In the genomic region with DNA sequence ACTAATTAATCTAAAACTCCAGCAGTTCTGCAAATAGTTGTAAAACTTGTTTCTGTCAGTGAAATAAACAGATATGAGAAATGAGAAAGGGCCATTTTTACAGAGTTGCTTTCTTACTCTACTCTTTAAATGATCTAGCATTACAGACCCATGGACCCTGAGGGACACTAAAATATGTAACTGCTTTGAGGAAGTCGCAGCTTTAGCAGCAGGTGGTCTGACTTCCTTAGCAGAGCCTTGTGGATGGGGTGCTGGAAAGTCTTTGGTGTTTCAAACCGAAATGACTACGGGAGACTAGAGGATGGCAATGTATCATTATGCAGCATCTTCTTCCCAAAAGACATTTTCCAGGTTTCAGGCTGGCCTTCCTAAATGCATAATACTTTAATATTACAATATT, we compare ENCODE assay signal across 25 cellular contexts. TPM values are rescaled to one million over a fixed set of nuclear protein-coding genes. Genes with fewer than 3 reads are reported as not detected.
DNase-seq lines count a peak whose midpoint lies in the region; ATAC-seq and TF ChIP-seq lines count a peak whose summit lies in the region.
"Had no signal": no experiment of that assay in that cellular context is flagged by ENCODE, and none has a peak within 500 bp of the region (broad histone marks: within the 10 kb centered on the region; RNA-seq: fewer than 3 reads in every experiment).

No MANE protein-coding gene starts in this region.

- H3K9me3 ChIP-seq in OCI-LY3 (ENCODE audit: insufficient read depth, low read length) (no peaks in the 10 kb centered on the region), endodermal cell (ENCODE audit: control insufficient read depth, low read length) (no peaks in the 10 kb centered on the region), transverse colon (no peaks in the 10 kb centered on the region)
- H3K9me3 ChIP-seq: BLaER1, SK-N-SH had no signal

- H3K36me3 ChIP-seq in GM23338 (ENCODE audit: insufficient read depth) (no peaks in the 10 kb centered on the region), OCI-LY3 (replicated peaks; ENCODE audit: low read depth, low read length) (peaks cover 5% of the 10 kb centered on the region), endodermal cell (ENCODE audit: control insufficient read depth, insufficient read depth, low read length) (peaks cover 5% of the 10 kb centered on the region), transverse colon (peaks cover 0 to 15% (median under 1%) of the 10 kb centered on the region in 4 donors)

- peak overlapping the region; percentile 68 for H3K9ac ChIP-seq in OCI-LY3 (ENCODE audit: low read length)
- H3K9ac ChIP-seq in endodermal cell (ENCODE audit: extremely low read depth, low read length, poor library complexity, severe bottlenecking) = no peak overlapping the region
- H3K9ac ChIP-seq: BLaER1, SK-N-SH had no signal

- H3K27ac ChIP-seq in GM23338 (ENCODE audit: low read depth) = no peak overlapping the region
- H3K27ac ChIP-seq in OCI-LY3 (ENCODE audit: low read length) = peak overlapping the region; percentile 95
- H3K27ac ChIP-seq in endodermal cell (ENCODE audit: low read depth, low read length) = no peak overlapping the region
- H3K27ac ChIP-seq in transverse colon = no peak overlapping the region
- H3K27ac ChIP-seq: BLaER1, PC-9, RWPE1 had no signal

- H3K36me3 Mint-ChIP-seq in GM23338 (ENCODE audit: low read depth) (peaks cover 5% of the 10 kb centered on the region; the same call in 2 of the 3 replicates), endodermal cell (ENCODE audit: low read depth) (peaks cover 12% of the 10 kb centered on the region), progenitor cell of endocrine pancreas (ENCODE audit: insufficient read depth) (no peaks in the 10 kb centered on the region)

- H3K27ac Mint-ChIP-seq in GM23338 = no peak overlapping the region
- no peak overlapping the region for H3K27ac Mint-ChIP-seq in endodermal cell
- H3K27ac Mint-ChIP-seq in progenitor cell of endocrine pancreas = no peak overlapping the region
- H3K27ac Mint-ChIP-seq: CD4-positive, alpha-beta T cell had no signal

- peak; percentile 22; the same call in 1 of the 3 replicates for ATAC-seq in GM23338
- ATAC-seq: K562 had no signal

- H3K4me1 Mint-ChIP-seq in GM23338 = peaks cover 34% of the 10 kb centered on the region
- peaks cover 17% of the 10 kb centered on the region for H3K4me1 Mint-ChIP-seq in endodermal cell
- H3K4me1 Mint-ChIP-seq in progenitor cell of endocrine pancreas (ENCODE audit: low read depth) = peaks cover 3% of the 10 kb centered on the region

- intact Hi-C loops in transverse colon (cut with DNase I; ENCODE audit: low total_unique reads) = no loop called here

- no peaks in the 10 kb centered on the region for H3K9me2 ChIP-seq in GM23338 (ENCODE audit: insufficient read depth)
- H3K9me2 ChIP-seq: SK-N-SH had no signal

- H4K20me1 ChIP-seq in GM23338 (replicated peaks; ENCODE audit: insufficient read depth) (no peaks in the 10 kb centered on the region), OCI-LY3 (ENCODE audit: insufficient read depth, low read length) (no peaks in the 10 kb centered on the region)
- H4K20me1 ChIP-seq: BLaER1 had no signal

- 0 out of 2 replicates have a peak overlapping the region, but pooled peaks have one; percentile 6 for H3K4me2 ChIP-seq in GM23338
- H3K4me2 ChIP-seq in OCI-LY3 (ENCODE audit: low read length) = peak overlapping the region; percentile 59
- H3K4me2 ChIP-seq: BLaER1, PC-9, SK-N-SH had no signal

- TF ChIP-seq CTCF in GM23338 (conservative IDR thresholded peaks at IDR 0.05; ENCODE audit: low read depth in 2 of 2) = no peak
- no peak for TF ChIP-seq CTCF in OCI-LY3 (IDR thresholded peaks at IDR 0.05; ENCODE audit: low read depth, low read length)
- no peak for TF ChIP-seq CTCF in endodermal cell (conservative IDR thresholded peaks at IDR 0.05)
- TF ChIP-seq CTCF in progenitor cell of endocrine pancreas (IDR thresholded peaks at IDR 0.05; ENCODE audit: unreplicated experiment) = no peak
- TF ChIP-seq CTCF in transverse colon (IDR thresholded peaks at IDR 0.05) = no peak

- H2AFZ ChIP-seq in GM23338 (no peak overlapping the region), OCI-LY3 (ENCODE audit: low read depth, low read length) (no peak overlapping the region)
- H2AFZ ChIP-seq: PC-9 had no signal

- H3K79me2 ChIP-seq in GM23338 (replicated peaks; ENCODE audit: insufficient read depth) = no peaks in the 10 kb centered on the region
- H3K79me2 ChIP-seq in OCI-LY3 (ENCODE audit: low read length) = peaks cover 17% of the 10 kb centered on the region

- H3K4me1 ChIP-seq in GM23338 (ENCODE audit: insufficient read depth) (peaks cover 22% of the 10 kb centered on the region), OCI-LY3 (ENCODE audit: low read length) (peaks cover 70% of the 10 kb centered on the region), endodermal cell (ENCODE audit: control insufficient read depth, insufficient read depth, low read length) (no peaks in the 10 kb centered on the region), transverse colon (no peaks in the 10 kb centered on the region)
- H3K4me1 ChIP-seq: BLaER1 had no signal

- in situ Hi-C loops in transverse colon (cut with MboI; ENCODE audit: low pct_ligation_motif_present in 1 of 4, low pct_unique_long_range_greater_than_20kb in 1 of 4, low sequenced_read_pairs in 3 of 4) = no loop called here

- no peak for TF ChIP-seq POLR2A in transverse colon (IDR thresholded peaks at IDR 0.05)

- no peaks in the 10 kb centered on the region for H3K27me3 Mint-ChIP-seq in GM23338 (ENCODE audit: insufficient read depth, low read depth, poor library complexity)
- peaks cover 53% of the 10 kb centered on the region for H3K27me3 Mint-ChIP-seq in endodermal cell (ENCODE audit: insufficient read depth)
- H3K27me3 Mint-ChIP-seq in progenitor cell of endocrine pancreas = no peaks in the 10 kb centered on the region
- H3K27me3 Mint-ChIP-seq: CD4-positive, alpha-beta T cell had no signal

- 13 to 45% methylated on average over 1 to 3 of the region's 3 CpGs for WGBS in endodermal cell (ENCODE audit: insufficient coverage in 1 of 2, insufficient read length in 1 of 2), 2 experiments
- 69 to 71% methylated on average over 3 of the region's 3 CpGs for WGBS in transverse colon (ENCODE audit: low coverage in 1 of 2), 2 donors

- DNase-seq in GM23338 (ENCODE audit: low spot score) (peak; percentile 44), endodermal cell (peak; percentile 59), progenitor cell of endocrine pancreas (ENCODE audit: low spot score, unreplicated experiment) (no peak), transverse colon (no peak), NCI-H187 treated with DMSO at 0.1 percent for 48 hours (lab: John Stamatoyannopoulos, UW) (no peak), RKO (ENCODE audit: low spot score) (no peak)
- DNase-seq: ACHN; CD4-positive, alpha-beta T cell; COR-L47; DMS79 treated with DMSO at 0.1 percent for 48 hours; H7; MM.1S; NCI-H1092; NCI-H1436; NCI-H1930; NCI-H345; NCI-H524; PC-9; SHP77 treated with DMSO at 0.1 percent for 48 hours; SK-N-SH; T-helper 2 cell had no signal

- no peak overlapping the region for H3K4me3 ChIP-seq in GM23338
- H3K4me3 ChIP-seq in OCI-LY3 (ENCODE audit: low read length) = peak overlapping the region; percentile 5; the same call in 1 of the 2 replicates
- H3K4me3 ChIP-seq in endodermal cell (ENCODE audit: low read length) = no peak overlapping the region
- no peak overlapping the region for H3K4me3 ChIP-seq in transverse colon
- H3K4me3 ChIP-seq: BLaER1, K562, PC-9 had no signal

- H3K27me3 ChIP-seq in GM23338 (ENCODE audit: insufficient read depth) = no peaks in the 10 kb centered on the region
- H3K27me3 ChIP-seq in OCI-LY3 (ENCODE audit: low read depth, low read length) = no peaks in the 10 kb centered on the region
- no peaks in the 10 kb centered on the region for H3K27me3 ChIP-seq in endodermal cell (ENCODE audit: control insufficient read depth, insufficient read depth, low read length, poor library complexity, severe bottlenecking)
- no peaks in the 10 kb centered on the region for H3K27me3 ChIP-seq in transverse colon
- H3K27me3 ChIP-seq: BLaER1 had no signal

- H3K9me3 Mint-ChIP-seq in GM23338 = no peaks in the 10 kb centered on the region
- H3K9me3 Mint-ChIP-seq in endodermal cell = no peaks in the 10 kb centered on the region
- no peaks in the 10 kb centered on the region for H3K9me3 Mint-ChIP-seq in progenitor cell of endocrine pancreas (ENCODE audit: low read depth)
- H3K9me3 Mint-ChIP-seq: CD4-positive, alpha-beta T cell had no signal

- TF ChIP-seq EP300 in transverse colon (IDR thresholded peaks at IDR 0.05; ENCODE audit: low read depth) = no peak

- H3K4me3 Mint-ChIP-seq in GM23338 = no peak overlapping the region
- H3K4me3 Mint-ChIP-seq in endodermal cell = no peak overlapping the region
- no peak overlapping the region for H3K4me3 Mint-ChIP-seq in progenitor cell of endocrine pancreas (ENCODE audit: low read depth)
- H3K4me3 Mint-ChIP-seq: CD4-positive, alpha-beta T cell had no signal

- no peaks in the 10 kb centered on the region for H3F3A ChIP-seq in GM23338 (replicated peaks; ENCODE audit: low read depth)

TF ChIP-seq in GM23338, 12 proteins besides CTCF, POLR2A, EP300 and RAD21 (continues in another document):
- TF ChIP-seq ZNF114 (CRISPR knock-in tag; IDR thresholded peaks at IDR 0.05) = no peak
- TF ChIP-seq, protein P1, sequence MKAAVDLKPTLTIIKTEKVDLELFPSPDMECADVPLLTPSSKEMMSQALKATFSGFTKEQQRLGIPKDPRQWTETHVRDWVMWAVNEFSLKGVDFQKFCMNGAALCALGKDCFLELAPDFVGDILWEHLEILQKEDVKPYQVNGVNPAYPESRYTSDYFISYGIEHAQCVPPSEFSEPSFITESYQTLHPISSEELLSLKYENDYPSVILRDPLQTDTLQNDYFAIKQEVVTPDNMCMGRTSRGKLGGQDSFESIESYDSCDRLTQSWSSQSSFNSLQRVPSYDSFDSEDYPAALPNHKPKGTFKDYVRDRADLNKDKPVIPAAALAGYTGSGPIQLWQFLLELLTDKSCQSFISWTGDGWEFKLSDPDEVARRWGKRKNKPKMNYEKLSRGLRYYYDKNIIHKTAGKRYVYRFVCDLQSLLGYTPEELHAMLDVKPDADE (IDR thresholded peaks at IDR 0.05) = no peak

RNA-seq across cellular contexts. Expression of a gene that starts 18.7 kb away (rescaled TPM):
- total RNA-seq in GM23338 (2014; rRNA removed; shearing (Covaris generic)) = 4.4 and 6.6 TPM in 2 replicates
- 3.5 and 5.0 TPM in 2 replicates for polyA plus RNA-seq in GM23338 (2016; fragmentation: Nextera tagmentation; extraction: Ambion mirVana)
- total RNA-seq in endodermal cell = 10 to 100 TPM; 18.0 to 37.0 TPM
- polyA plus RNA-seq in endodermal cell (2013, experiment 1 of 2) = 3.2 TPM
- 3.0 TPM for polyA plus RNA-seq in endodermal cell (2013, experiment 2 of 2)
- total RNA-seq in progenitor cell of endocrine pancreas = 0.14 and 0.40 TPM in 2 replicates
- 1 to 10 TPM in 3 of 4 donors, not detected in 1; 1.1 to 1.7 (median 1.6) TPM for total RNA-seq in transverse colon
- total RNA-seq: CD4-positive, alpha-beta T cell; K562; PC-9 had no signal
- polyA plus RNA-seq: K562 had no signal

Comparison
In these comparisons a context has a peak if more than half of its experiments do, and no peak if none do; other contexts are left out.
1. DNase-seq: peak in GM23338 (single experiment) and endodermal cell (single experiment); none in progenitor cell of endocrine pancreas (single experiment), transverse colon (single experiment), NCI-H187 treated with DMSO at 0.1 percent for 48 hours (single experiment) and RKO (single experiment).